ENCODE assay signal across 8 cellular contexts in genomic region chr13:38093425-38093824, GRCh38.
"Had no signal": no experiment of that assay in that cellular context is flagged by ENCODE, and none has a peak within 500 bp of the region (broad histone marks: within the 10 kb centered on the region; RNA-seq: fewer than 3 reads in every experiment).

No MANE protein-coding gene starts in this region.

- ATAC-seq: GM23338, HepG2 had no signal

- H2AFZ ChIP-seq: GM23338 had no signal

- H3K27me3 Mint-ChIP-seq: IgD-negative memory B cell had no signal

- H3K4me1 Mint-ChIP-seq: GM23338, H9 had no signal

- H3K27ac ChIP-seq: HL-60 had no signal

- H3K4me3 ChIP-seq: GM23338 had no signal

- H3K36me3 Mint-ChIP-seq: IgD-negative memory B cell had no signal

- H3K4me3 Mint-ChIP-seq: GM23338, H9, HFFc6, IgD-negative memory B cell had no signal

- DNase-seq: H9, HCEC 1CT, HFFc6, KBM-7 had no signal

- H3K27ac Mint-ChIP-seq: GM23338, H9, HFFc6, IgD-negative memory B cell had no signal

- H3K4me2 ChIP-seq: GM23338 had no signal

- H3K9me3 Mint-ChIP-seq: GM23338, H9, HFFc6, IgD-negative memory B cell had no signal
